Comparison of ENCODE assay signal across 8 cellular contexts in the genomic region with DNA sequence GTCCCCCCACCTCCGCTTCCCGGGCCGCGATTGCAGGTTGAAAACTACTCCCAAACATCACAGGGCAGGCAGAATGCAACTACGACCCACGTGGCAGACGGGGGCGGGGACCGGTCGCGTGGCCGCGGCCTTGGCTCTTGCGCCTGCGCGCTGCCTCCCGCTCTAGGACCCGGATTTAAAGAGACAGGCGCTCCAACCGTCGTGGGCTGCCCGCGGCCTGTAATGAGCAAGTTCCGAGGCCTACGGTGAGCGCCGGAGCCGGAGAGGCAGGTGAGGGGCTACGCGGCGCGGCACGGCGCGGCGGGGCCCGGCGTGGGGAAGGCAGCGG. TPM values are rescaled to one million over a fixed set of nuclear protein-coding genes. Genes with fewer than 3 reads are reported as not detected.
DNase-seq lines count a peak whose midpoint lies in the region; TF ChIP-seq lines count a peak whose summit lies in the region.

A gene (plus strand): TSS at position 160 of the 328 bp plus-strand sequence. CDS start 2,494 bp downstream, outside the sequence.

- DNase-seq in GDM1 (lab: John Stamatoyannopoulos, UW) = peak; percentile 89
- DNase-seq in HEK293T (ENCODE audit: extremely low spot score) = peak; percentile 85
- DNase-seq in MV-4-11 (lab: John Stamatoyannopoulos, UW) = peak; percentile 87
- peak; percentile 87 to 92 for DNase-seq in SJSA1 (ENCODE audit: low read depth in 1 of 2, low spot score in 2 of 2)
- DNase-seq in activated naive CD4-positive, alpha-beta T cell (lab: John Stamatoyannopoulos, UW) = peak; percentile 72 to 89 (median 82)
- peak; percentile 82 for DNase-seq in foreskin melanocyte
- DNase-seq in stromal cell of bone marrow (ENCODE audit: low read depth) = peak; percentile 84

- H3K36me3 ChIP-seq in SJSA1 (peaks cover 15% of the 10 kb centered on the region), neuron (ENCODE audit: insufficient read depth, low read length) (peaks cover 19% of the 10 kb centered on the region)

- CTCF ChIA-PET in HEK293T (lab: Yijun Ruan, JAX) = interaction anchor here (0.7 to 1.2 kb wide), 2 partner anchors 438 to 554 kb away, joined by 3 read pairs; no protein-coding TSS in a partner anchor

- H3K27me3 ChIP-seq in SJSA1 (replicated peaks) = no peaks in the 10 kb centered on the region
- H3K27me3 ChIP-seq in neuron (ENCODE audit: insufficient read depth, low read length) = no peaks in the 10 kb centered on the region

- H3K4me3 ChIP-seq in SJSA1 (peak within 1 kb of the TSS; percentile 97), neuron (ENCODE audit: low read length) (peak within 1 kb of the TSS; percentile 90)

- POLR2A ChIA-PET in HEK293T (lab: Yijun Ruan, JAX) = interaction anchor here (0.9 to 3.8 kb wide), 8 partner anchors 11 to 394 kb away, joined by 3 to 21 read pairs (median 4); a partner anchor contains a TSS

- H3K27ac ChIP-seq in SJSA1 = peak within 1 kb of the TSS; percentile 95

- H2AFZ ChIP-seq in neuron (ENCODE audit: low read depth, low read length) = peak within 1 kb of the TSS; percentile 22

- H3K4me1 ChIP-seq in SJSA1 (replicated peaks) = peaks cover 13% of the 10 kb centered on the region
- H3K4me1 ChIP-seq in neuron (ENCODE audit: insufficient read depth, low read length) = peaks cover 11% of the 10 kb centered on the region

- H3K9me3 ChIP-seq in SJSA1 (replicated peaks) (no peaks in the 10 kb centered on the region), neuron (ENCODE audit: low read length) (no peaks in the 10 kb centered on the region)

TF ChIP-seq in HEK293T, 16 proteins besides CTCF, POLR2A, EP300 and RAD21:
- no peak for TF ChIP-seq ARNT (IDR thresholded peaks at IDR 0.05)
- TF ChIP-seq L3MBTL2 (conservative IDR thresholded peaks at IDR 0.05) = peak; percentile 83
TF ChIP-seq in HEK293T: peak in this region for 1.

RNA-seq across cellular contexts. Expression of the gene that starts here (rescaled TPM):
- 26.0 and 29.0 TPM in 2 replicates for total RNA-seq in SJSA1 (2014; rRNA removed; shearing (Covaris generic))

Comparison
In these comparisons a context has a peak if more than half of its experiments do, and no peak if none do; other contexts are left out.
1. Peak in every context shown above with its lines: DNase-seq, H3K4me3 ChIP-seq and H3K27ac ChIP-seq.